In the genomic region with DNA sequence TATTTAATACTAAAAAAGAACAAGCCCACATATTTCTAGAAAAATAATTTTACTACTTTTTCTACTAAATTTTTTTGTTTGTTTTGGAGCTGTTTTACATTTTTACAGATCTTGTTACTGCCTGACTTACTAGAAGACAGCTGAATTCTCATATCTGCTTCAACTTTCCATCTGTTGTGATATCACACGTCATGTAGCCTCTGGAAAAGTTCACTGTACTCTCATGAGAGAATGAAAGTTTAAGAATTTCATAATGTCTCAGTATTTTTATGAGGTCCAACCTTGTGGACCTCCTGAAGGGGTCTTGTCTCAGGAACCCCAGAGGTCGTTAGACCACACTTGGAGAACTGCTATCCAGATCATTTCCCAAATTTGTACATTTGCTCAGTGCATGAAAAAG, we compare ENCODE assay signal across 15 cellular contexts.
DNase-seq lines count a peak whose midpoint lies in the region; ATAC-seq and TF ChIP-seq lines count a peak whose summit lies in the region.
"Had no signal": no experiment of that assay in that cellular context is flagged by ENCODE, and none has a peak within 500 bp of the region (broad histone marks: within the 10 kb centered on the region; RNA-seq: fewer than 3 reads in every experiment).

No MANE protein-coding gene starts in this region.

- in situ Hi-C loops in IMR-90 (cut with MboI; ENCODE audit: low sequenced_read_pairs) = no loop called here

- H3K9me1 ChIP-seq in IMR-90 (ENCODE audit: insufficient read depth, low read length) = peaks cover 8% of the 10 kb centered on the region

- H3K27me3 Mint-ChIP-seq in osteocyte (ENCODE audit: unreplicated experiment) = no peaks in the 10 kb centered on the region
- peaks cover 5% of the 10 kb centered on the region for H3K27me3 Mint-ChIP-seq in activated CD4-positive, alpha-beta T cell treated with anti-CD3 and anti-CD28 coated beads for 36 hours

- no peak overlapping the region for H3K4ac ChIP-seq in IMR-90 (ENCODE audit: low read depth, low read length)

- H4K5ac ChIP-seq in IMR-90 (ENCODE audit: low read depth, low read length) = no peak overlapping the region

- no peak overlapping the region for H2BK120ac ChIP-seq in IMR-90 (ENCODE audit: low read depth, low read length)

- H3K9ac ChIP-seq in IMR-90 (ENCODE audit: low read depth, low read length) = no peak overlapping the region
- no peak overlapping the region for H3K9ac ChIP-seq in adipocyte (ENCODE audit: low read length)
- H3K9ac ChIP-seq: GM23248 had no signal

- H3K4me1 Mint-ChIP-seq in osteocyte (ENCODE audit: unreplicated experiment) = peaks cover 24% of the 10 kb centered on the region
- H3K4me1 Mint-ChIP-seq in activated CD4-positive, alpha-beta T cell treated with anti-CD3 and anti-CD28 coated beads for 36 hours = no peaks in the 10 kb centered on the region
- H3K4me1 Mint-ChIP-seq: CD4-positive, alpha-beta memory T cell had no signal

- dilution Hi-C loops in IMR-90 (cut with HindIII; ENCODE audit: low sequenced_read_pairs, unreplicated experiment) = no loop called here

- POLR2A ChIA-PET in IMR-90 (lab: Charles Lee; ENCODE audit: unreplicated experiment) = no interaction called here
- POLR2A ChIA-PET in activated CD4-positive, alpha-beta T cell treated with anti-CD3 and anti-CD28 coated beads for 36 hours (lab: Charles Lee) = no interaction called here

- no peak overlapping the region for H3K56ac ChIP-seq in IMR-90 (ENCODE audit: extremely low read depth, insufficient read depth, low read length)

- no peak for TF ChIP-seq RAD21 in IMR-90 (IDR thresholded peaks at IDR 0.05; ENCODE audit: low read length)

- H2AFZ ChIP-seq in IMR-90 (replicated peaks; ENCODE audit: low read length, poor library complexity) = no peak overlapping the region
- H2AFZ ChIP-seq: GM23248 had no signal

- no peak for TF ChIP-seq POLR2A in IMR-90 (IDR thresholded peaks at IDR 0.05; ENCODE audit: low read depth, low read length)

- peaks cover 4% of the 10 kb centered on the region; the same call in 1 of the 2 replicates for H3K4me1 ChIP-seq in IMR-90 (ENCODE audit: control insufficient read depth, insufficient read depth, low read length)
- H3K4me1 ChIP-seq in adipocyte (ENCODE audit: control insufficient read depth, insufficient read depth, low read length) = no peaks in the 10 kb centered on the region
- H3K4me1 ChIP-seq: A549, BE2C had no signal

- no peak overlapping the region for H3K4me2 ChIP-seq in IMR-90 (ENCODE audit: low read depth, low read length)
- H3K4me2 ChIP-seq: A549 had no signal

- H3K4me3 ChIP-seq in IMR-90 (ENCODE audit: insufficient read depth, low read depth, low read length) (no peak overlapping the region), adipocyte (ENCODE audit: low read length) (no peak overlapping the region), fibroblast of the aortic adventitia (ENCODE audit: low read depth, low read length) (no peak overlapping the region)
- H3K4me3 ChIP-seq: A549, GM23248 had no signal

- intact Hi-C loops in IMR-90 (cut with micrococcal nuclease) = no loop called here
- intact Hi-C loops in activated CD4-positive, alpha-beta T cell treated with anti-CD3 and anti-CD28 coated beads for 36 hours (cut with DNase I, micrococcal nuclease) = no loop called here

- no CpG with 5 or more reads among the region's 2 CpGs for WGBS in IMR-90 (ENCODE audit: extremely low coverage in 2 of 2, insufficient read length in 1 of 2), 2 experiments

- no peak overlapping the region for H2AK5ac ChIP-seq in IMR-90 (ENCODE audit: low read depth, low read length)

- ATAC-seq in IMR-90 (ENCODE audit: low read depth) = peak; percentile 35; the same call in 1 of the 2 replicates
- no peak for ATAC-seq in HG03135 (IDR thresholded peaks at IDR 0.05; ENCODE audit: unreplicated experiment)
- ATAC-seq in activated CD4-positive, alpha-beta T cell treated with anti-CD3 and anti-CD28 coated beads for 36 hours = no peak
- ATAC-seq: A549 had no signal

- H3K27me3 ChIP-seq in IMR-90 (ENCODE audit: control insufficient read depth, insufficient read depth, low read length) (no peaks in the 10 kb centered on the region), adipocyte (replicated peaks; ENCODE audit: control insufficient read depth, insufficient read depth, low read length) (no peaks in the 10 kb centered on the region)
- H3K27me3 ChIP-seq: BE2C had no signal

- no peak overlapping the region for H4K8ac ChIP-seq in IMR-90 (ENCODE audit: low read depth in 2 of 2, low read length in 2 of 2)

- H3K4me3 Mint-ChIP-seq in osteocyte (ENCODE audit: unreplicated experiment) = no peak overlapping the region
- H3K4me3 Mint-ChIP-seq in activated CD4-positive, alpha-beta T cell treated with anti-CD3 and anti-CD28 coated beads for 36 hours = no peak overlapping the region
- H3K4me3 Mint-ChIP-seq: CD4-positive, alpha-beta memory T cell had no signal

- H3K23ac ChIP-seq in IMR-90 (ENCODE audit: low read depth, low read length) = no peak overlapping the region

- H3K14ac ChIP-seq in IMR-90 (replicated peaks; ENCODE audit: low read depth, low read length) = no peak overlapping the region

- H3K36me3 ChIP-seq in IMR-90 (ENCODE audit: control insufficient read depth, insufficient read depth, low read length) (peaks cover 4% of the 10 kb centered on the region), adipocyte (ENCODE audit: control insufficient read depth, insufficient read depth, low read length, severe bottlenecking) (no peaks in the 10 kb centered on the region)
- H3K36me3 ChIP-seq: BE2C had no signal

- no peaks in the 10 kb centered on the region for H4K20me1 ChIP-seq in IMR-90 (ENCODE audit: insufficient read depth, low read length)

- no peak overlapping the region for H2BK15ac ChIP-seq in IMR-90 (ENCODE audit: low read depth, low read length)

- DNase-seq in IMR-90 (peak; percentile 15), adipocyte (ENCODE audit: low read depth) (peak; percentile 56), fibroblast of the aortic adventitia (ENCODE audit: low read depth) (peak; percentile 44), osteocyte (ENCODE audit: extremely low spot score, unreplicated experiment) (no peak), iPS-NIHi11 (ENCODE audit: low spot score) (no peak)
- DNase-seq in activated CD4-positive, alpha-beta T cell treated with anti-CD3 and anti-CD28 coated beads for 36 hours = no peak
- DNase-seq: BE2C; CD4-positive, alpha-beta memory T cell; DMS79; EL; GM23248; H7 had no signal

- no peak overlapping the region for H2AK9ac ChIP-seq in IMR-90 (replicated peaks; ENCODE audit: low read depth, low read length, poor library complexity)

- peaks cover 8% of the 10 kb centered on the region for H3K9me3 Mint-ChIP-seq in osteocyte (ENCODE audit: unreplicated experiment)
- peaks cover 2% of the 10 kb centered on the region for H3K9me3 Mint-ChIP-seq in activated CD4-positive, alpha-beta T cell treated with anti-CD3 and anti-CD28 coated beads for 36 hours (ENCODE audit: low read depth)

- H4K91ac ChIP-seq in IMR-90 (ENCODE audit: insufficient read depth, low read depth, low read length) = no peak overlapping the region

- no TSS peak for BruUV-seq in IMR-90 (replicated peaks; lab: Mats Ljungman, UMichigan)

- no peak overlapping the region for H2BK5ac ChIP-seq in IMR-90 (ENCODE audit: low read depth, low read length, poor library complexity, severe bottlenecking)

- TF ChIP-seq CTCF in IMR-90 (conservative IDR thresholded peaks at IDR 0.05; ENCODE audit: low read depth, low read length) (no peak), fibroblast of the aortic adventitia (IDR thresholded peaks at IDR 0.05; ENCODE audit: insufficient read depth, low read length) (no peak), osteocyte (IDR thresholded peaks at IDR 0.05) (no peak)

- peak overlapping the region; percentile 13; the same call in 1 of the 2 replicates for H3K27ac ChIP-seq in IMR-90 (ENCODE audit: insufficient read depth, low read length)
- H3K27ac ChIP-seq: A549, C4-2B, GM23248 had no signal

- no peak overlapping the region for H3K18ac ChIP-seq in IMR-90 (ENCODE audit: low read depth, low read length)

- no peaks in the 10 kb centered on the region for H3K79me1 ChIP-seq in IMR-90 (ENCODE audit: low read depth in 1 of 2, low read length in 2 of 2)

- no peaks in the 10 kb centered on the region for H3K9me3 ChIP-seq in IMR-90 (ENCODE audit: control insufficient read depth, insufficient read depth, low read length)
- H3K9me3 ChIP-seq in adipocyte (ENCODE audit: control insufficient read depth, low read length) = peaks cover 5% of the 10 kb centered on the region
- H3K9me3 ChIP-seq: A549, BE2C had no signal

- no peak overlapping the region for H2BK20ac ChIP-seq in IMR-90 (ENCODE audit: low read depth, low read length)

- H3K36me3 Mint-ChIP-seq in osteocyte (ENCODE audit: unreplicated experiment) = peaks cover 6% of the 10 kb centered on the region
- H3K36me3 Mint-ChIP-seq in activated CD4-positive, alpha-beta T cell treated with anti-CD3 and anti-CD28 coated beads for 36 hours (ENCODE audit: low read depth) = peaks cover 5% of the 10 kb centered on the region

- CTCF ChIA-PET in IMR-90 (lab: Yijun Ruan, JAX) = no interaction called here
- CTCF ChIA-PET in activated CD4-positive, alpha-beta T cell treated with anti-CD3 and anti-CD28 coated beads for 36 hours (lab: Charles Lee) = interaction anchor here (0.7 kb wide), 1 partner anchor 32 kb away, joined by 3 read pairs; no protein-coding TSS in a partner anchor

- H3K27ac Mint-ChIP-seq in osteocyte (ENCODE audit: unreplicated experiment) = peak overlapping the region; percentile 82
- H3K27ac Mint-ChIP-seq in activated CD4-positive, alpha-beta T cell treated with anti-CD3 and anti-CD28 coated beads for 36 hours = no peak overlapping the region
- H3K27ac Mint-ChIP-seq: CD4-positive, alpha-beta memory T cell had no signal

TF ChIP-seq in IMR-90, 13 proteins besides CTCF, POLR2A, EP300 and RAD21:
- TF ChIP-seq CHD1 (IDR thresholded peaks at IDR 0.05; ENCODE audit: low read depth, low read length) (no peak), FOS (IDR thresholded peaks at IDR 0.05; ENCODE audit: low read depth, low read length) (no peak), MAFK (IDR thresholded peaks at IDR 0.05; ENCODE audit: low read depth, low read length) (no peak), NFE2L2 (IDR thresholded peaks at IDR 0.05; ENCODE audit: low read depth, low read length) (no peak), CEBPB (IDR thresholded peaks at IDR 0.05; ENCODE audit: low read depth, low read length) (no peak), MAZ (IDR thresholded peaks at IDR 0.05; ENCODE audit: borderline replicate concordance, low read depth, low read length) (no peak)
- TF ChIP-seq, protein P1, sequence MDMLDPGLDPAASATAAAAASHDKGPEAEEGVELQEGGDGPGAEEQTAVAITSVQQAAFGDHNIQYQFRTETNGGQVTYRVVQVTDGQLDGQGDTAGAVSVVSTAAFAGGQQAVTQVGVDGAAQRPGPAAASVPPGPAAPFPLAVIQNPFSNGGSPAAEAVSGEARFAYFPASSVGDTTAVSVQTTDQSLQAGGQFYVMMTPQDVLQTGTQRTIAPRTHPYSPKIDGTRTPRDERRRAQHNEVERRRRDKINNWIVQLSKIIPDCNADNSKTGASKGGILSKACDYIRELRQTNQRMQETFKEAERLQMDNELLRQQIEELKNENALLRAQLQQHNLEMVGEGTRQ (IDR thresholded peaks at IDR 0.05; ENCODE audit: low read depth, low read length) = no peak
TF ChIP-seq in IMR-90: peak in this region for 0.

Comparison
In these comparisons a context has a peak if more than half of its experiments do, and no peak if none do; other contexts are left out.
1. DNase-seq: peak in IMR-90 (single experiment), adipocyte (single experiment) and fibroblast of the aortic adventitia (single experiment); none in osteocyte (single experiment), iPS-NIHi11 (single experiment) and activated CD4-positive, alpha-beta T cell treated with anti-CD3 and anti-CD28 coated beads for 36 hours (single experiment).